Comparison of ENCODE assay signal across 23 cellular contexts in genomic region chr6:121951077-121951476, GRCh38.
DNase-seq lines count a peak whose midpoint lies in the region; ATAC-seq, FAIRE-seq and TF ChIP-seq lines count a peak whose summit lies in the region.
"Had no signal": no experiment of that assay in that cellular context is flagged by ENCODE, and none has a peak within 500 bp of the region (broad histone marks: within the 10 kb centered on the region; RNA-seq: fewer than 3 reads in every experiment).

No MANE protein-coding gene starts in this region.

- no peaks in the 10 kb centered on the region for H3K79me2 ChIP-seq in astrocyte (ENCODE audit: insufficient read depth, low read length)

- H2BK15ac ChIP-seq in mesenchymal stem cell (ENCODE audit: low read depth, poor library complexity, severe bottlenecking), result no peak overlapping the region

- in situ Hi-C loops in transverse colon (cut with MboI; ENCODE audit: low pct_ligation_motif_present in 1 of 4, low pct_unique_long_range_greater_than_20kb in 1 of 4, low sequenced_read_pairs in 3 of 4), result no loop called here

- no peak overlapping the region for H3K14ac ChIP-seq in mesenchymal stem cell (ENCODE audit: low read length in 2 of 2)

- peaks cover 44% of the 10 kb centered on the region for H3K4me1 Mint-ChIP-seq in HFFc6 (ENCODE audit: low read depth)
- peaks cover 12% of the 10 kb centered on the region for H3K4me1 Mint-ChIP-seq in astrocyte (ENCODE audit: low read depth, unreplicated experiment)
- H3K4me1 Mint-ChIP-seq: CD4-positive, CD25-positive, alpha-beta regulatory T cell had no signal

- H3K4ac ChIP-seq in mesenchymal stem cell (ENCODE audit: low read depth in 1 of 2, low read length in 2 of 2), result no peak overlapping the region

- 41% methylated on average over 5 of the region's 5 CpGs for WGBS in mesenchymal stem cell
- WGBS in transverse colon (ENCODE audit: low coverage in 1 of 2), 2 donors, result 64 to 83% methylated on average over 4 to 5 of the region's 5 CpGs
- WGBS in right cardiac atrium, result 48% methylated on average over 5 of the region's 5 CpGs

- no peak for ATAC-seq in GM18858 (IDR thresholded peaks at IDR 0.05; ENCODE audit: unreplicated experiment)
- ATAC-seq in GM21515 (IDR thresholded peaks at IDR 0.05; ENCODE audit: unreplicated experiment), result no peak
- no peak for ATAC-seq in right cardiac atrium
- ATAC-seq: HepG2 had no signal

- no peak overlapping the region for H3K9ac ChIP-seq in astrocyte (ENCODE audit: low read length)
- H3K9ac ChIP-seq in mesenchymal stem cell (ENCODE audit: low read length), result no peak overlapping the region
- H3K9ac ChIP-seq in rectal smooth muscle tissue (ENCODE audit: low read length), result no peak overlapping the region

- H3K27me3 ChIP-seq in astrocyte (ENCODE audit: insufficient read depth, low read length), result no peaks in the 10 kb centered on the region
- no peaks in the 10 kb centered on the region for H3K27me3 ChIP-seq in mesenchymal stem cell (ENCODE audit: control insufficient read depth in 1 of 2, insufficient read depth in 1 of 2, low read length in 2 of 2)
- no peaks in the 10 kb centered on the region for H3K27me3 ChIP-seq in rectal smooth muscle tissue (ENCODE audit: control insufficient read depth, insufficient read depth, low read length)
- no peaks in the 10 kb centered on the region for H3K27me3 ChIP-seq in transverse colon
- no peaks in the 10 kb centered on the region for H3K27me3 ChIP-seq in right cardiac atrium (ENCODE audit: control insufficient read depth, insufficient read depth)
- H3K27me3 ChIP-seq: BE2C had no signal

- TF ChIP-seq EP300 in transverse colon (IDR thresholded peaks at IDR 0.05; ENCODE audit: low read depth), result no peak

- no peak overlapping the region for H2BK5ac ChIP-seq in mesenchymal stem cell (ENCODE audit: low read depth, low read length, poor library complexity, severe bottlenecking)

- no peaks in the 10 kb centered on the region for H3K79me1 ChIP-seq in mesenchymal stem cell (replicated peaks; ENCODE audit: low read length, poor library complexity, severe bottlenecking)

- H2AFZ ChIP-seq in astrocyte (ENCODE audit: low read depth, low read length) (peak overlapping the region; percentile 27), mesenchymal stem cell (ENCODE audit: low read depth, low read length) (no peak overlapping the region)
- H2AFZ ChIP-seq: PC-9 had no signal

- no peak for TF ChIP-seq CTCF in HFFc6 (IDR thresholded peaks at IDR 0.05)
- no peak for TF ChIP-seq CTCF in astrocyte (IDR thresholded peaks at IDR 0.05; ENCODE audit: insufficient read depth, low read depth, low read length)
- no peak for TF ChIP-seq CTCF in transverse colon (IDR thresholded peaks at IDR 0.05)

- no peak overlapping the region for H4K91ac ChIP-seq in mesenchymal stem cell (ENCODE audit: low read length)

- H2BK120ac ChIP-seq in mesenchymal stem cell (ENCODE audit: low read depth, low read length), result no peak overlapping the region

- H3K9me3 ChIP-seq in astrocyte (ENCODE audit: insufficient read depth, low read depth, low read length) (no peaks in the 10 kb centered on the region), mesenchymal stem cell (ENCODE audit: control insufficient read depth, low read length) (no peaks in the 10 kb centered on the region), transverse colon (no peaks in the 10 kb centered on the region), right cardiac atrium (ENCODE audit: control insufficient read depth, low read length) (no peaks in the 10 kb centered on the region)
- H3K9me3 ChIP-seq: BE2C had no signal

- TF ChIP-seq POLR2A in transverse colon (IDR thresholded peaks at IDR 0.05), result no peak

- H3K36me3 Mint-ChIP-seq in HFFc6 (ENCODE audit: low read depth) (no peaks in the 10 kb centered on the region; the same call in 1 of the 2 replicates), astrocyte (ENCODE audit: low read depth, unreplicated experiment) (no peaks in the 10 kb centered on the region)
- H3K36me3 Mint-ChIP-seq: CD4-positive, CD25-positive, alpha-beta regulatory T cell had no signal

- H3K4me1 ChIP-seq in astrocyte (ENCODE audit: insufficient read depth, low read length), result peaks cover 17% of the 10 kb centered on the region
- peaks cover 3% of the 10 kb centered on the region for H3K4me1 ChIP-seq in mesenchymal stem cell (ENCODE audit: control insufficient read depth, insufficient read depth, low read depth, low read length)
- peaks cover 3% of the 10 kb centered on the region for H3K4me1 ChIP-seq in rectal smooth muscle tissue (ENCODE audit: control insufficient read depth, insufficient read depth, low read length)
- no peaks in the 10 kb centered on the region for H3K4me1 ChIP-seq in transverse colon
- no peaks in the 10 kb centered on the region for H3K4me1 ChIP-seq in right cardiac atrium (ENCODE audit: control insufficient read depth, insufficient read depth, low read length)
- H3K4me1 ChIP-seq: BE2C had no signal

- peak overlapping the region; percentile 12; the same call in 1 of the 2 replicates for H3K4me3 Mint-ChIP-seq in HFFc6
- no peak overlapping the region for H3K4me3 Mint-ChIP-seq in astrocyte (ENCODE audit: unreplicated experiment)
- H3K4me3 Mint-ChIP-seq: CD4-positive, CD25-positive, alpha-beta regulatory T cell had no signal

- H2BK12ac ChIP-seq in mesenchymal stem cell (ENCODE audit: low read length in 2 of 2), result peak overlapping the region; percentile 29 to 35

- H2AK5ac ChIP-seq in mesenchymal stem cell (ENCODE audit: low read length, severe bottlenecking), result no peak overlapping the region

- no peak overlapping the region for H3K23ac ChIP-seq in mesenchymal stem cell (ENCODE audit: low read length in 2 of 2)

- H3K27me3 Mint-ChIP-seq in HFFc6 (ENCODE audit: insufficient read depth) (no peaks in the 10 kb centered on the region), astrocyte (ENCODE audit: low read depth, unreplicated experiment) (no peaks in the 10 kb centered on the region)
- H3K27me3 Mint-ChIP-seq: CD4-positive, CD25-positive, alpha-beta regulatory T cell had no signal

- no peak overlapping the region for H4K8ac ChIP-seq in mesenchymal stem cell (ENCODE audit: low read length)

- H3K27ac ChIP-seq in astrocyte (ENCODE audit: low read depth, low read length), result no peak overlapping the region
- no peak overlapping the region for H3K27ac ChIP-seq in mesenchymal stem cell (ENCODE audit: low read length, poor library complexity, severe bottlenecking)
- peak overlapping the region; percentile 14 for H3K27ac ChIP-seq in rectal smooth muscle tissue (ENCODE audit: low read depth, low read length)
- peak overlapping the region in 1 of 4 donors; percentile 34 for H3K27ac ChIP-seq in transverse colon
- H3K27ac ChIP-seq in right cardiac atrium (ENCODE audit: low read length), result no peak overlapping the region
- H3K27ac ChIP-seq: PC-9, RWPE1 had no signal

- intact Hi-C loops in transverse colon (cut with DNase I; ENCODE audit: low total_unique reads) (no loop called here), right cardiac atrium (cut with DNase I) (no loop called here)

- H3K4me2 ChIP-seq in astrocyte (ENCODE audit: low read length) (peak overlapping the region; percentile 45), mesenchymal stem cell (ENCODE audit: low read length, poor library complexity, severe bottlenecking) (no peak overlapping the region)
- H3K4me2 ChIP-seq: PC-9 had no signal

- H3K4me3 ChIP-seq in astrocyte (ENCODE audit: insufficient read depth, low read depth, low read length) (no peak overlapping the region), mesenchymal stem cell (ENCODE audit: insufficient read depth in 1 of 2, low read depth in 1 of 2, low read length in 2 of 2) (no peak overlapping the region), rectal smooth muscle tissue (ENCODE audit: low read length) (no peak overlapping the region), transverse colon (no peak overlapping the region), right cardiac atrium (ENCODE audit: low read length) (no peak overlapping the region)
- H3K4me3 ChIP-seq: PC-9 had no signal

- H4K20me1 ChIP-seq in astrocyte (ENCODE audit: insufficient read depth, low read length), result no peaks in the 10 kb centered on the region

- H3K27ac Mint-ChIP-seq in HFFc6 (peak overlapping the region; percentile 66), astrocyte (ENCODE audit: unreplicated experiment) (no peak overlapping the region)
- H3K27ac Mint-ChIP-seq: CD4-positive, CD25-positive, alpha-beta regulatory T cell had no signal

- H3K9me3 Mint-ChIP-seq in HFFc6 (no peaks in the 10 kb centered on the region), astrocyte (ENCODE audit: unreplicated experiment) (peaks cover 4% of the 10 kb centered on the region)

- no peak for FAIRE-seq in astrocyte (lab: Jason Lieb, UNC)
- FAIRE-seq: A204.1, HepG2 had no signal

- DNase-seq in HFFc6, result no peak
- DNase-seq in astrocyte (ENCODE audit: low read depth), result no peak
- DNase-seq in mesenchymal stem cell, result peak; percentile 25
- no peak for DNase-seq in transverse colon
- no peak for DNase-seq in right cardiac atrium
- DNase-seq: BE2C; CD4-positive, CD25-positive, alpha-beta regulatory T cell; COR-L47; GF-D8; GOT3; KG1; MV-4-11; NCI-H1417 treated with DMSO at 0.1 percent for 48 hours; NCI-H2029; NCI-H526 treated with DMSO at 0.1 percent for 48 hours; PC-9; SIG-M5 had no signal

- no peak overlapping the region for H3K18ac ChIP-seq in mesenchymal stem cell (ENCODE audit: low read depth in 1 of 2, low read length in 2 of 2)

- H3K36me3 ChIP-seq in astrocyte (ENCODE audit: insufficient read depth, low read length) (no peaks in the 10 kb centered on the region), mesenchymal stem cell (ENCODE audit: control insufficient read depth in 1 of 2, insufficient read depth in 2 of 2, low read depth in 1 of 2, low read length in 2 of 2) (no peaks in the 10 kb centered on the region), rectal smooth muscle tissue (ENCODE audit: control insufficient read depth, insufficient read depth, low read length) (no peaks in the 10 kb centered on the region), transverse colon (no peaks in the 10 kb centered on the region)
- H3K36me3 ChIP-seq: BE2C had no signal
